In the genomic region with DNA sequence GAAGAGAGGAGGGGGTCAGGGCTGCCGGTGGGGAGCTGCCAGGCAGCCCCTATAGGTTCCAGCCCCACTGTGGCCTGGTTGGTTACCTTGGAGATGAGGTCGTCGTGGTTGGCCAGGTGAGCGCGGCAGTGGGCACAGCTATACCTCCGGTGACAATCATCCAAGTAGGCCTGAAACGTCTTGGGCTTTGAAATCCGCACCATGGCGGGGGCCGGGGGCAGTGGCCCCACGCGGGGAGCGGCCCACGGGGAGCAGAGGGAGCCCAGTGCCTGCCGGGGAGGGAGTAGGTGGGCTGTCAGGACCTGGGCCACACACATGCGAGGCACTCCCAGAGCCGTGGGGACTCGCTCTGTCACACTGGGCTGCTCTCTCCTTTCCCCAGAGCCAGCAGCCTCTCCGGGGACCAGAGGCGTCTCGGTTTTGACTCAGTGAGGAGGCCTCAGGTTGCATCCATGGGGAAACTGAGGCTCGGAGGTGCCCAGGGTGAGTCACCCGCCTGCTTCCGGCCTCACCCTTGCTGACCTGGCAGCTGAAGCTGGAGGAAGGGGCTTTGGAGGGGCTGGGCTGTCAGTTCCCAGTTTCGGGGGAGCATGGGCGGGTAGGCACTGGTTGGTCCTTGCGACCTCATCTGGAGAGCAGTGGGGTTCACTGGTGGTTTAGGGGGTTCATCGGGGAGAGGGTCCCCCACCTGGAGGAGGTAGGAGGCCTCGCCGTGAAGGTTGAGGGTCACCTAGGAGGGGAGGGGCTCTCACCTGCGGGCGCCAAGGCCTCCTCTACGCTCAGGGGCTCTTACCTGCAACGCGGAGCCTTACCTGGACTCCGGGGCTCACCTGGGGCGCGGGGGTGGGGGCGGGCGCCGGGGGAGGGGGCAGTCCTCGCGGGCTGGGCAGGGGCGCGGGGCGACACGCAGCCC, we compare ENCODE assay signal across 8 cellular contexts. TPM values are rescaled to one million over a fixed set of nuclear protein-coding genes. Genes with fewer than 3 reads are reported as not detected.
DNase-seq lines count a peak whose midpoint lies in the region; ATAC-seq, FAIRE-seq and TF ChIP-seq lines count a peak whose summit lies in the region.

No MANE protein-coding gene starts in this region.

- H3K4me2 ChIP-seq in GM12878 (ENCODE audit: control insufficient read depth, insufficient read depth), result peak overlapping the region; percentile 68

- DNase-seq in activated effector memory CD4-positive, alpha-beta T cell treated with anti-CD3 and anti-CD28 coated beads, Interleukin-2, amount 50 U/mL, for 16 hours, result peak; percentile 68
- DNase-seq in activated effector memory CD4-positive, alpha-beta T cell treated with Interleukin-2 at 50 U/mL for 16 hours, result no peak
- DNase-seq in GM12878 (ENCODE audit: low read depth, low spot score) (no peak), lower leg skin (ENCODE audit: low spot score in 2 of 2) (peak in 1 of 2 donors; percentile 29), transverse colon (peak; percentile 38), NCI-H187 (lab: John Stamatoyannopoulos, UW) (no peak), NCI-H446 (lab: John Stamatoyannopoulos, UW) (no peak)

- intact Hi-C loops in GM12878 (cut with micrococcal nuclease; ENCODE audit: unreplicated experiment) (loop anchor here (10.0 kb wide), 1 partner anchor 259 kb away; a partner anchor contains a TSS), lower leg skin (cut with DNase I; ENCODE audit: low total_unique reads) (no loop called here), transverse colon (cut with DNase I; ENCODE audit: low total_unique reads) (no loop called here)

- TF ChIP-seq EP300 in GM12878 (IDR thresholded peaks at IDR 0.05; ENCODE audit: borderline replicate concordance in 1 of 2, control insufficient read depth in 1 of 2, low read depth in 2 of 2, low read length in 2 of 2) (no peak), transverse colon (IDR thresholded peaks at IDR 0.05; ENCODE audit: low read depth) (no peak)

- CTCF ChIA-PET in GM12878 (lab: Yijun Ruan, JAX), result interaction anchor here (4.5 to 6.8 kb wide), 2 partner anchors 31 to 89 kb away, joined by 45 to 77 read pairs; a partner anchor contains a TSS

- H3K27ac ChIP-seq in GM12878 (ENCODE audit: control insufficient read depth, insufficient read depth) (peak overlapping the region; percentile 66), transverse colon (peak overlapping the region; percentile 91 to 92 (median 92))

- no peak for FAIRE-seq in GM12878 (lab: Jason Lieb, UNC)

- peaks cover 2% of the 10 kb centered on the region; the same call in 1 of the 2 replicates for H3K79me2 ChIP-seq in GM12878 (ENCODE audit: control insufficient read depth, insufficient read depth, low read length)

- RAD21 ChIA-PET in GM12878 (lab: Charles Lee; ENCODE audit: unreplicated experiment), result no interaction called here

- H3K4me3 ChIP-seq in GM12878 (peak overlapping the region; percentile 78), lower leg skin (ENCODE audit: low read depth, poor library complexity, severe bottlenecking) (peak overlapping the region; percentile 92), transverse colon (peak overlapping the region; percentile 61 to 88 (median 80))

- no TSS peak for BruUV-seq in GM12878 (replicated peaks; lab: Mats Ljungman, UMichigan)

- H3K9me3 ChIP-seq in GM12878 (replicated peaks; ENCODE audit: control insufficient read depth, insufficient read depth, low read length), result peaks cover 15% of the 10 kb centered on the region
- H3K9me3 ChIP-seq in transverse colon, result peaks cover 6 to 7% of the 10 kb centered on the region in 2 donors

- H3K36me3 ChIP-seq in GM12878 (ENCODE audit: control insufficient read depth in 2 of 2, insufficient read depth in 2 of 2, low read length in 1 of 2), result no peaks in the 10 kb centered on the region; a peak in 1 of 4 replicates
- H3K36me3 ChIP-seq in transverse colon, result no peaks in the 10 kb centered on the region

- H4K20me1 ChIP-seq in GM12878 (ENCODE audit: control insufficient read depth, insufficient read depth), result no peaks in the 10 kb centered on the region

- H3K27me3 ChIP-seq in GM12878 (replicated peaks in 1 of 2; ENCODE audit: control insufficient read depth in 2 of 2, insufficient read depth in 2 of 2, low read length in 1 of 2) (no peaks in the 10 kb centered on the region), transverse colon (no peaks in the 10 kb centered on the region)

- no peak for ATAC-seq in GM12878
- no peak for ATAC-seq in GM18517 (IDR thresholded peaks at IDR 0.05; ENCODE audit: unreplicated experiment)

- POLR2A ChIA-PET in GM12878 (lab: Charles Lee), result interaction anchor here (1.0 to 5.3 kb wide), 4 partner anchors 19 to 275 kb away, joined by 4 to 59 read pairs (median 5); a partner anchor contains a TSS

- H3K4me1 ChIP-seq in GM12878 (ENCODE audit: control insufficient read depth, insufficient read depth, low read length) (peaks cover 26% of the 10 kb centered on the region), transverse colon (peaks cover 25 to 48% (median 38%) of the 10 kb centered on the region in 4 donors)

- H2AFZ ChIP-seq in GM12878 (ENCODE audit: control insufficient read depth, low read depth, low read length), result peak overlapping the region; percentile 41; the same call in 1 of the 2 replicates

- SMC1A ChIA-PET in GM12878 (lab: Charles Lee; ENCODE audit: uncharacterized antibody, unreplicated experiment), result interaction anchor here (0.6 to 1.3 kb wide), 2 partner anchors 16 to 30 kb away, joined by 3 read pairs; a partner anchor contains a TSS

- whole genome bisulfite sequencing in GM12878 (ENCODE audit: insufficient coverage, insufficient replicate concordance, low lambda C conversion rate, missing lambda C conversion rate), result 7% methylated on average over 33 of the region's 47 CpGs
- WGBS in lower leg skin, 2 donors, result 10 to 14% methylated on average over 28 to 30 of the region's 47 CpGs
- WGBS in transverse colon (ENCODE audit: low coverage in 1 of 2), 2 donors, result 11% methylated on average over 26 of the region's 47 CpGs; no CpG with 5 or more reads in 1 of the 2 donors

- no peak; the same call in 1 of the 2 replicates for TF ChIP-seq POLR2A in GM12878 (IDR thresholded peaks at IDR 0.05; ENCODE audit: low read depth, low read length)
- no peak for TF ChIP-seq POLR2A in lower leg skin (IDR thresholded peaks at IDR 0.05)
- no peak for TF ChIP-seq POLR2A in transverse colon (IDR thresholded peaks at IDR 0.05)

- TF ChIP-seq RAD21 in GM12878 (IDR thresholded peaks at IDR 0.05; ENCODE audit: insufficient read depth, low read depth, low read length), result no peak

- in situ Hi-C loops in GM12878 (cut with MboI), result loop anchor here (25.0 kb wide), 1 partner anchor 1792 kb away; no protein-coding TSS in a partner anchor
- in situ Hi-C loops in transverse colon (cut with MboI; ENCODE audit: low pct_ligation_motif_present in 1 of 4, low pct_unique_long_range_greater_than_20kb in 1 of 4, low sequenced_read_pairs in 3 of 4), result loop anchor here in 2 of 4 donors (25.0 kb wide), 2 partner anchors 317 to 542 kb away; a partner anchor contains a TSS

- peak overlapping the region; percentile 41 for H3K9ac ChIP-seq in GM12878 (ENCODE audit: control insufficient read depth, insufficient read depth, low read length)

- TF ChIP-seq CTCF in GM12878 (IDR thresholded peaks at IDR 0.05 in 2 of 3, conservative IDR thresholded peaks at IDR 0.05 in 1 of 3; ENCODE audit: control insufficient read depth in 2 of 3, extremely low read depth in 1 of 3, insufficient read depth in 1 of 3, low read depth in 3 of 3, low read length in 3 of 3) (no peak), lower leg skin (IDR thresholded peaks at IDR 0.05) (no peak), transverse colon (IDR thresholded peaks at IDR 0.05) (no peak)

RNA-seq across cellular contexts. Expression of a gene that starts 0.6 kb away (rescaled TPM):
- total RNA-seq in GM12878 (2013; cell fraction: nucleolus; rRNA removed), result 16.5 and 18.6 TPM in 2 replicates
- 7.5 and 11.5 TPM in 2 replicates for total RNA-seq in GM12878 (2014; rRNA removed)
- total RNA-seq in GM12878 (2014; rRNA removed; fragmentation: Illumina TruSeq; extraction: Trizol), result 5.1 and 5.3 TPM in 2 replicates
- total RNA-seq in GM12878 (2021), result 13.3 and 13.8 TPM in 2 replicates
- polyA plus RNA-seq in GM12878 (2011; ENCODE audit: low read depth), result 17.1 TPM
- polyA plus RNA-seq in GM12878 (2011; rRNA removed), result 7.3 and 12.7 TPM in 2 replicates
- polyA plus RNA-seq in GM12878 (2011; cell fraction: cytosol; rRNA removed), result 23.5 and 24.7 TPM in 2 replicates
- 30.2 and 30.8 TPM in 2 replicates for polyA plus RNA-seq in GM12878 (2011; cell fraction: nucleus; rRNA removed)
- 59.4 and 63.5 TPM in 2 replicates for polyA plus RNA-seq in GM12878 (2012)
- polyA plus RNA-seq in GM12878 (2014; fragmentation: Illumina TruSeq; extraction: Trizol), result 1.6 and 6.2 TPM in 2 replicates
- 1 to 10 TPM; 1.3 to 3.1 TPM for polyA plus RNA-seq in GM12878 (2014; fragmentation: Nextera tagmentation; extraction: Ambion mirVana)
- 18.0 and 25.0 TPM in 2 replicates for polyA plus RNA-seq in GM12878 (2014; rRNA removed)
- polyA plus RNA-seq in GM12878 (2016; fragmentation: Nextera tagmentation; extraction: Ambion mirVana), result 10 to 100 TPM; 19.1 to 22.0 TPM
- polyA minus RNA-seq in GM12878 (2011; rRNA and poly(A)+ RNA removed), result 5.0 and 8.5 TPM in 2 replicates
- polyA minus RNA-seq in GM12878 (2011; cell fraction: cytosol; rRNA and poly(A)+ RNA removed), result 4.7 and 4.9 TPM in 2 replicates
- 6.9 and 12.4 TPM in 2 replicates for polyA minus RNA-seq in GM12878 (2011; cell fraction: nucleus; rRNA and poly(A)+ RNA removed)
- 100 to 1,000 TPM; 185 to 351 (median 229) TPM for total RNA-seq in lower leg skin
- 100 to 1,000 TPM in 3 of 4 donors, 10 to 100 TPM in 1; 90.8 to 154 (median 125) TPM for total RNA-seq in transverse colon

RNA-seq across cellular contexts. Expression of a gene that starts 3.7 kb away (rescaled TPM):
- total RNA-seq in GM12878 (2013; cell fraction: nucleolus; rRNA removed), result 3.5 and 5.1 TPM in 2 replicates
- total RNA-seq in GM12878 (2014; rRNA removed) (0.40 and 0.44 TPM in 2 replicates), GM12878 (2014; rRNA removed; fragmentation: Illumina TruSeq; extraction: Trizol) (0.09 and 0.18 TPM in 2 replicates), GM12878 (2021) (0.54 and 1.0 TPM in 2 replicates), lower leg skin (1 to 10 TPM; 2.6 to 7.2 (median 3.8) TPM), transverse colon (1 to 10 TPM in 1 of 4 donors, under 1 TPM in 1, not detected in 2; 0.82 to 2.2 TPM)
- polyA plus RNA-seq in GM12878 (2011; ENCODE audit: low read depth), result 0.35 TPM
- polyA plus RNA-seq in GM12878 (2011; rRNA removed) (0.19 and 0.39 TPM in 2 replicates), GM12878 (2014; fragmentation: Illumina TruSeq; extraction: Trizol) (0.24 TPM in 1 of 2 replicates, not detected in the other), GM12878 (2014; fragmentation: Nextera tagmentation; extraction: Ambion mirVana) (not detected), GM12878 (2014; rRNA removed) (0.20 and 0.90 TPM in 2 replicates), GM12878 (2016; fragmentation: Nextera tagmentation; extraction: Ambion mirVana) (under 1 TPM; 0.08 to 0.15 TPM)
- 0.49 and 0.57 TPM in 2 replicates for polyA plus RNA-seq in GM12878 (2011; cell fraction: cytosol; rRNA removed)
- polyA plus RNA-seq in GM12878 (2011; cell fraction: nucleus; rRNA removed), result 2.5 and 2.6 TPM in 2 replicates
- polyA plus RNA-seq in GM12878 (2012), result 1.3 and 1.7 TPM in 2 replicates
- 1.1 TPM in 1 of 2 replicates, not detected in the other for polyA minus RNA-seq in GM12878 (2011; rRNA and poly(A)+ RNA removed)
- not detected in 2 replicates for polyA minus RNA-seq in GM12878 (2011; cell fraction: cytosol; rRNA and poly(A)+ RNA removed)
- polyA minus RNA-seq in GM12878 (2011; cell fraction: nucleus; rRNA and poly(A)+ RNA removed), result 1.3 and 1.8 TPM in 2 replicates

RNA-seq across cellular contexts. Expression of a gene that starts 17.9 kb away (rescaled TPM):
- total RNA-seq in GM12878 (2013; cell fraction: nucleolus; rRNA removed), result 4.3 and 4.6 TPM in 2 replicates
- 0.65 and 1.9 TPM in 2 replicates for total RNA-seq in GM12878 (2014; rRNA removed)
- total RNA-seq in GM12878 (2014; rRNA removed; fragmentation: Illumina TruSeq; extraction: Trizol), result 0.98 and 1.1 TPM in 2 replicates
- 1.9 and 3.3 TPM in 2 replicates for total RNA-seq in GM12878 (2021)
- 0.97 TPM for polyA plus RNA-seq in GM12878 (2011; ENCODE audit: low read depth)
- 0.53 and 1.4 TPM in 2 replicates for polyA plus RNA-seq in GM12878 (2011; rRNA removed)
- 0.58 and 0.65 TPM in 2 replicates for polyA plus RNA-seq in GM12878 (2011; cell fraction: cytosol; rRNA removed)
- 12.1 and 13.3 TPM in 2 replicates for polyA plus RNA-seq in GM12878 (2011; cell fraction: nucleus; rRNA removed)
- 2.4 and 3.1 TPM in 2 replicates for polyA plus RNA-seq in GM12878 (2012)
- polyA plus RNA-seq in GM12878 (2014; fragmentation: Illumina TruSeq; extraction: Trizol), result 0.81 and 0.85 TPM in 2 replicates
- polyA plus RNA-seq in GM12878 (2014; fragmentation: Nextera tagmentation; extraction: Ambion mirVana), result under 1 TPM; 0.37 to 0.95 TPM
- polyA plus RNA-seq in GM12878 (2014; rRNA removed), result 2.3 and 2.7 TPM in 2 replicates
- under 1 TPM; 0.29 to 0.53 TPM for polyA plus RNA-seq in GM12878 (2016; fragmentation: Nextera tagmentation; extraction: Ambion mirVana)
- polyA minus RNA-seq in GM12878 (2011; rRNA and poly(A)+ RNA removed), result 0.22 and 0.62 TPM in 2 replicates
- polyA minus RNA-seq in GM12878 (2011; cell fraction: cytosol; rRNA and poly(A)+ RNA removed), result not detected in 2 replicates
- 0.85 and 2.6 TPM in 2 replicates for polyA minus RNA-seq in GM12878 (2011; cell fraction: nucleus; rRNA and poly(A)+ RNA removed)
- 10 to 100 TPM in 3 of 4 donors, 1 to 10 TPM in 1; 7.4 to 15.2 (median 11.6) TPM for total RNA-seq in lower leg skin
- 10 to 100 TPM in 3 of 4 donors, 1 to 10 TPM in 1; 9.4 to 33.3 (median 30.4) TPM for total RNA-seq in transverse colon

RNA-seq across cellular contexts. Expression of a gene that starts 19.6 kb away (rescaled TPM):
- 25.0 and 30.4 TPM in 2 replicates for total RNA-seq in GM12878 (2013; cell fraction: nucleolus; rRNA removed)
- total RNA-seq in GM12878 (2014; rRNA removed) (93.4 and 118 TPM in 2 replicates), GM12878 (2014; rRNA removed; fragmentation: Illumina TruSeq; extraction: Trizol) (63.9 and 75.0 TPM in 2 replicates), GM12878 (2021) (130 and 132 TPM in 2 replicates), lower leg skin (10 to 100 TPM; 53.3 to 75.4 (median 67.4) TPM), transverse colon (10 to 100 TPM; 17.7 to 92.3 (median 74.3) TPM)
- polyA plus RNA-seq in GM12878 (2011; ENCODE audit: low read depth), result 59.0 TPM
- polyA plus RNA-seq in GM12878 (2011; rRNA removed) (73.0 and 143 TPM in 2 replicates), GM12878 (2014; fragmentation: Illumina TruSeq; extraction: Trizol) (34.5 and 83.7 TPM in 2 replicates), GM12878 (2014; fragmentation: Nextera tagmentation; extraction: Ambion mirVana) (10 to 100 TPM in 1 of 2 experiments, 1 to 10 TPM in 1; 2.7 to 18.8 TPM), GM12878 (2014; rRNA removed) (165 and 178 TPM in 2 replicates), GM12878 (2016; fragmentation: Nextera tagmentation; extraction: Ambion mirVana) (100 to 1,000 TPM; 194 to 240 TPM)
- polyA plus RNA-seq in GM12878 (2011; cell fraction: cytosol; rRNA removed), result 224 and 278 TPM in 2 replicates
- 130 and 151 TPM in 2 replicates for polyA plus RNA-seq in GM12878 (2011; cell fraction: nucleus; rRNA removed)
- 94.4 and 102 TPM in 2 replicates for polyA plus RNA-seq in GM12878 (2012)
- polyA minus RNA-seq in GM12878 (2011; rRNA and poly(A)+ RNA removed), result 341 and 402 TPM in 2 replicates
- 82.1 and 104 TPM in 2 replicates for polyA minus RNA-seq in GM12878 (2011; cell fraction: cytosol; rRNA and poly(A)+ RNA removed)
- 27.3 and 42.2 TPM in 2 replicates for polyA minus RNA-seq in GM12878 (2011; cell fraction: nucleus; rRNA and poly(A)+ RNA removed)

RNA-seq across cellular contexts. Expression of a gene that starts 27.6 kb away (rescaled TPM):
- 22.2 and 22.3 TPM in 2 replicates for total RNA-seq in GM12878 (2013; cell fraction: nucleolus; rRNA removed)
- total RNA-seq in GM12878 (2014; rRNA removed) (38.2 and 39.0 TPM in 2 replicates), GM12878 (2014; rRNA removed; fragmentation: Illumina TruSeq; extraction: Trizol) (16.5 and 18.9 TPM in 2 replicates), GM12878 (2021) (57.0 and 60.2 TPM in 2 replicates), lower leg skin (10 to 100 TPM; 39.6 to 62.3 (median 49.6) TPM), transverse colon (100 to 1,000 TPM; 226 to 448 (median 244) TPM)
- polyA plus RNA-seq in GM12878 (2011; ENCODE audit: low read depth), result 49.3 TPM
- polyA plus RNA-seq in GM12878 (2011; rRNA removed) (22.9 and 60.6 TPM in 2 replicates), GM12878 (2014; fragmentation: Illumina TruSeq; extraction: Trizol) (50.5 and 74.1 TPM in 2 replicates), GM12878 (2014; fragmentation: Nextera tagmentation; extraction: Ambion mirVana) (1 to 10 TPM in 1 of 2 experiments, under 1 TPM in 1; 0.66 to 3.3 TPM), GM12878 (2014; rRNA removed) (54.2 and 61.3 TPM in 2 replicates), GM12878 (2016; fragmentation: Nextera tagmentation; extraction: Ambion mirVana) (10 to 100 TPM; 14.3 to 15.4 TPM)
- 55.7 and 74.1 TPM in 2 replicates for polyA plus RNA-seq in GM12878 (2011; cell fraction: cytosol; rRNA removed)
- polyA plus RNA-seq in GM12878 (2011; cell fraction: nucleus; rRNA removed), result 66.2 and 76.8 TPM in 2 replicates
- polyA plus RNA-seq in GM12878 (2012), result 39.7 and 46.9 TPM in 2 replicates
- polyA minus RNA-seq in GM12878 (2011; rRNA and poly(A)+ RNA removed), result 19.9 and 28.1 TPM in 2 replicates
- polyA minus RNA-seq in GM12878 (2011; cell fraction: cytosol; rRNA and poly(A)+ RNA removed), result 11.0 and 18.4 TPM in 2 replicates
- polyA minus RNA-seq in GM12878 (2011; cell fraction: nucleus; rRNA and poly(A)+ RNA removed), result 8.1 and 10.8 TPM in 2 replicates

Comparison
In these comparisons a context has a peak if more than half of its experiments do, and no peak if none do; other contexts are left out.
1. DNase-seq: peak in activated effector memory CD4-positive, alpha-beta T cell treated with anti-CD3 and anti-CD28 coated beads, Interleukin-2, amount 50 U/mL, for 16 hours (single experiment) and transverse colon (single experiment); none in activated effector memory CD4-positive, alpha-beta T cell treated with Interleukin-2 at 50 U/mL for 16 hours (single experiment), GM12878 (single experiment), NCI-H187 (0 of 2) and NCI-H446 (0 of 2).
2. RNA of a gene that starts 0.6 kb away (total RNA-seq): 185 to 351 TPM in lower leg skin and 90.8 to 154 TPM in transverse colon; 5.1 to 18.6 TPM in GM12878; every median in the first group is over 4 times any median in the second.
3. Peak in every context shown above with its lines, with median percentiles within 50 percentile points of each other: H3K4me3 ChIP-seq.